In genomic region chr21:15062566-15062965, GRCh38 we compare ENCODE assay signal across 8 cellular contexts. TPM values are rescaled to one million over a fixed set of nuclear protein-coding genes. Genes with fewer than 3 reads are reported as not detected.
DNase-seq lines count a peak whose midpoint lies in the region; ATAC-seq and TF ChIP-seq lines count a peak whose summit lies in the region.

No MANE protein-coding gene starts in this region.

- DNase-seq in LHCN-M2 (ENCODE audit: low read depth) = peak; percentile 50
- DNase-seq in brain microvascular endothelial cell = no peak
- DNase-seq in mesendoderm = no peak
- no peak for DNase-seq in GM19238 (ENCODE audit: insufficient read length, low spot score)
- no peak for DNase-seq in NCI-H1092 treated with DMSO at 0.1 percent for 48 hours (lab: John Stamatoyannopoulos, UW)
- DNase-seq in stimulated activated CD4-positive, alpha-beta T cell treated with anti-CD3 and anti-CD28 coated beads, Interleukin-2, amount 100 ng/mL, for 24 hours = no peak

- peak overlapping the region; percentile 96 to 100 (median 98); a peak in 21 of 22 replicates for H3K27ac ChIP-seq in BLaER1 treated with 17β-estradiol and CSF1 and Interleukin-3, amounts not matched to agents 10 nM and 100 nM
- H3K27ac ChIP-seq in brain microvascular endothelial cell (peak overlapping the region; percentile 90), mesendoderm (ENCODE audit: low read depth, low read length) (no peak overlapping the region)

- no peak overlapping the region for H3K23ac ChIP-seq in mesendoderm (ENCODE audit: low read length)

- H2BK15ac ChIP-seq in mesendoderm (replicated peaks; ENCODE audit: low read depth) = no peak overlapping the region

- H3K27me3 ChIP-seq in BLaER1 treated with 17β-estradiol and CSF1 and Interleukin-3, amounts not matched to agents 10 nM and 100 nM = no peaks in the 10 kb centered on the region
- no peaks in the 10 kb centered on the region for H3K27me3 ChIP-seq in brain microvascular endothelial cell (replicated peaks)
- no peaks in the 10 kb centered on the region for H3K27me3 ChIP-seq in mesendoderm (ENCODE audit: insufficient read depth, low read length, poor library complexity)

- peaks cover 26 to 70% (median 51%) of the 10 kb centered on the region in 11 experiments; a peak in 21 of 22 replicates for H4K20me1 ChIP-seq in BLaER1 treated with 17β-estradiol and CSF1 and Interleukin-3, amounts not matched to agents 10 nM and 100 nM

- peak overlapping the region; percentile 88 to 99 (median 94) for H3K4me3 ChIP-seq in BLaER1 treated with 17β-estradiol and CSF1 and Interleukin-3, amounts not matched to agents 10 nM and 100 nM
- peak overlapping the region; percentile 71 for H3K4me3 ChIP-seq in brain microvascular endothelial cell (ENCODE audit: low read depth, low read length)
- H3K4me3 ChIP-seq in mesendoderm (ENCODE audit: low read length) = no peak overlapping the region

- no peaks in the 10 kb centered on the region for H3K79me1 ChIP-seq in mesendoderm (ENCODE audit: low read length)

- peaks cover 45 to 63% (median 55%) of the 10 kb centered on the region in 10 experiments for H3K4me1 ChIP-seq in BLaER1 treated with 17β-estradiol and CSF1 and Interleukin-3, amounts not matched to agents 10 nM and 100 nM
- peaks cover 14% of the 10 kb centered on the region for H3K4me1 ChIP-seq in mesendoderm (ENCODE audit: control insufficient read depth, low read depth, low read length)

- H3K79me2 ChIP-seq in mesendoderm (ENCODE audit: control insufficient read depth, insufficient read depth, low read length) = peaks cover 31% of the 10 kb centered on the region

- no peak for ATAC-seq in GM18502 (IDR thresholded peaks at IDR 0.05; ENCODE audit: poor library complexity, unreplicated experiment)

- WGBS in mesendoderm (ENCODE audit: extremely low coverage, insufficient coverage, low lambda C conversion rate) = no CpG with 5 or more reads among the region's 3 CpGs

- H4K8ac ChIP-seq in mesendoderm (ENCODE audit: low read depth, low read length) = no peak overlapping the region

- no peak overlapping the region for H4K5ac ChIP-seq in mesendoderm (ENCODE audit: low read length)

- no peak overlapping the region for H2AK5ac ChIP-seq in mesendoderm (ENCODE audit: low read length)

- H2BK120ac ChIP-seq in mesendoderm (ENCODE audit: low read depth, low read length) = no peak overlapping the region

- H3K4ac ChIP-seq in mesendoderm (ENCODE audit: low read depth, low read length) = no peak overlapping the region

- peak overlapping the region; percentile 98 to 100 (median 99) for H3K9ac ChIP-seq in BLaER1 treated with 17β-estradiol and CSF1 and Interleukin-3, amounts not matched to agents 10 nM and 100 nM
- H3K9ac ChIP-seq in mesendoderm (ENCODE audit: low read length) = peak overlapping the region; percentile 57

- H2BK5ac ChIP-seq in mesendoderm (ENCODE audit: low read length) = no peak overlapping the region

- H3K56ac ChIP-seq in mesendoderm (ENCODE audit: low read length) = peak overlapping the region; percentile 80

- no peak overlapping the region for H3K18ac ChIP-seq in mesendoderm (ENCODE audit: low read length)

- no peaks in the 10 kb centered on the region for H3K9me3 ChIP-seq in BLaER1 treated with 17β-estradiol and CSF1 and Interleukin-3, amounts not matched to agents 10 nM and 100 nM (replicated peaks in 1 of 11)

- in situ Hi-C loops in brain microvascular endothelial cell (cut with HindIII; ENCODE audit: low pct_ligation_motif_present, low sequenced_read_pairs) = no loop called here

- H3K36me3 ChIP-seq in BLaER1 treated with 17β-estradiol and CSF1 and Interleukin-3, amounts not matched to agents 10 nM and 100 nM = peaks cover 0 to 4% (median 0%) of the 10 kb centered on the region in 11 experiments; a peak in 2 of 22 replicates
- H3K36me3 ChIP-seq in brain microvascular endothelial cell (replicated peaks) (peaks cover 6% of the 10 kb centered on the region), mesendoderm (ENCODE audit: control insufficient read depth, insufficient read depth, low read length) (no peaks in the 10 kb centered on the region)

- peak overlapping the region; percentile 82 to 95 (median 89) for H3K4me2 ChIP-seq in BLaER1 treated with 17β-estradiol and CSF1 and Interleukin-3, amounts not matched to agents 10 nM and 100 nM
- H3K4me2 ChIP-seq in mesendoderm (ENCODE audit: low read length) = peak overlapping the region; percentile 9

- no peak for TF ChIP-seq CTCF in brain microvascular endothelial cell (IDR thresholded peaks at IDR 0.05; ENCODE audit: low read depth, low read length, missing control alignments)

RNA-seq across cellular contexts. Expression of gene NRIP1, which starts 2.2 kb away (rescaled TPM):
- total RNA-seq in LHCN-M2 (2014; rRNA removed) = 18.8 and 25.7 TPM in 2 replicates
- polyA plus RNA-seq in LHCN-M2 (2012) = 2.9 TPM
- 5.9 TPM for polyA plus RNA-seq in mesendoderm (2013, experiment 1 of 2)
- 6.0 TPM for polyA plus RNA-seq in mesendoderm (2013, experiment 2 of 2)
